ENCODE assay signal across 1 cellular context in genomic region chr19:42254850-42255765, GRCh38.
TF ChIP-seq lines count a peak whose summit lies in the region.

Gene ERF, minus strand, starts transcription at chr19:42255128. Its CDS starts 129 bp downstream, at chr19:42254999.

TF ChIP-seq in HepG2, 621 proteins besides CTCF, POLR2A, EP300 and RAD21 (continued from another document and continues in another):
- TF ChIP-seq DRAP1 (CRISPR knock-in tag; IDR thresholded peaks at IDR 0.05) = peak; percentile 97
- peak; percentile 87 for TF ChIP-seq RFX3 (CRISPR knock-in tag; IDR thresholded peaks at IDR 0.05)
- no peak for TF ChIP-seq SMAD3 (CRISPR knock-in tag; IDR thresholded peaks at IDR 0.05)
- no peak for TF ChIP-seq TERF1 (CRISPR knock-in tag; IDR thresholded peaks at IDR 0.05)
- no peak for TF ChIP-seq DZIP1 (CRISPR knock-in tag; IDR thresholded peaks at IDR 0.05)
- TF ChIP-seq FOSL1 (CRISPR knock-in tag; IDR thresholded peaks at IDR 0.05; ENCODE audit: borderline replicate concordance) = no peak
- no peak for TF ChIP-seq ZNF414 (CRISPR knock-in tag; IDR thresholded peaks at IDR 0.05)
- peak; percentile 90 for TF ChIP-seq MAZ (IDR thresholded peaks at IDR 0.05; ENCODE audit: borderline replicate concordance, low read depth, low read length)
- TF ChIP-seq MAZ (CRISPR knock-in tag; IDR thresholded peaks at IDR 0.05; ENCODE audit: low read depth) = peak; percentile 62; the same call in 1 of the 2 replicates
- peak; percentile 30 for TF ChIP-seq ASH2L (IDR thresholded peaks at IDR 0.05; ENCODE audit: insufficient read length, low read depth, low read length)
- no peak for TF ChIP-seq KLF11 (CRISPR knock-in tag; IDR thresholded peaks at IDR 0.05)
- no peak for TF ChIP-seq PITX1 (CRISPR knock-in tag; IDR thresholded peaks at IDR 0.05)
- no peak for TF ChIP-seq SMAD1 (CRISPR knock-in tag; IDR thresholded peaks at IDR 0.05; ENCODE audit: borderline replicate concordance, low read depth)
- TF ChIP-seq ZNF841 (CRISPR knock-in tag; IDR thresholded peaks at IDR 0.05; ENCODE audit: borderline replicate concordance) = no peak
- no peak for TF ChIP-seq ZUFSP (CRISPR knock-in tag; IDR thresholded peaks at IDR 0.05; ENCODE audit: borderline replicate concordance)
- TF ChIP-seq SKI (IDR thresholded peaks at IDR 0.05; ENCODE audit: partially characterized antibody) = no peak
- no peak for TF ChIP-seq TP53 (CRISPR knock-in tag; conservative IDR thresholded peaks at IDR 0.05)
- peak; percentile 45; the same call in 1 of the 2 replicates for TF ChIP-seq GMEB1 (CRISPR knock-in tag; IDR thresholded peaks at IDR 0.05; ENCODE audit: borderline replicate concordance)
- peak; percentile 12; the same call in 1 of the 2 replicates for TF ChIP-seq MED1 (CRISPR knock-in tag; IDR thresholded peaks at IDR 0.05)
- no peak for TF ChIP-seq ZNF615 (CRISPR knock-in tag; IDR thresholded peaks at IDR 0.05; ENCODE audit: borderline replicate concordance)
- TF ChIP-seq ZNF782 (CRISPR knock-in tag; IDR thresholded peaks at IDR 0.05; ENCODE audit: borderline replicate concordance) = no peak
- peak; percentile 86 for TF ChIP-seq SP2 (CRISPR knock-in tag; IDR thresholded peaks at IDR 0.05)
- peak; percentile 94; the same call in 2 of the 3 replicates for TF ChIP-seq MXI1 (IDR thresholded peaks at IDR 0.05; ENCODE audit: borderline replicate concordance, low read depth, low read length)
- TF ChIP-seq ZNF430 (CRISPR knock-in tag; IDR thresholded peaks at IDR 0.05) = no peak
- TF ChIP-seq PRPF4 (IDR thresholded peaks at IDR 0.05; ENCODE audit: low read depth, low read length, poor library complexity, severe bottlenecking) = no peak
- no peak for TF ChIP-seq RORA (CRISPR knock-in tag; IDR thresholded peaks at IDR 0.05)
- TF ChIP-seq ZNF556 (CRISPR knock-in tag; IDR thresholded peaks at IDR 0.05; ENCODE audit: borderline replicate concordance) = no peak
- no peak for TF ChIP-seq REPIN1 (CRISPR knock-in tag; IDR thresholded peaks at IDR 0.05; ENCODE audit: borderline replicate concordance, low read depth)
- TF ChIP-seq CBFB (CRISPR knock-in tag; IDR thresholded peaks at IDR 0.05) = no peak
- TF ChIP-seq ARID2 (CRISPR knock-in tag; IDR thresholded peaks at IDR 0.05; ENCODE audit: borderline replicate concordance) = no peak
- TF ChIP-seq SPEN (CRISPR knock-in tag; IDR thresholded peaks at IDR 0.05; ENCODE audit: low read depth) = no peak
- no peak; the same call in 1 of the 2 replicates for TF ChIP-seq RFX5 (IDR thresholded peaks at IDR 0.05; ENCODE audit: low read depth, low read length)
- no peak for TF ChIP-seq ZBTB42 (CRISPR knock-in tag; IDR thresholded peaks at IDR 0.05)
- no peak for TF ChIP-seq HNF1A (IDR thresholded peaks at IDR 0.05; ENCODE audit: low read depth)
- TF ChIP-seq HNF1A (CRISPR knock-in tag; IDR thresholded peaks at IDR 0.05; ENCODE audit: borderline replicate concordance) = no peak
- no peak; the same call in 1 of the 2 replicates for TF ChIP-seq GATA4 (IDR thresholded peaks at IDR 0.05; ENCODE audit: borderline replicate concordance, low read depth)
- TF ChIP-seq ZNF318 (CRISPR knock-in tag; IDR thresholded peaks at IDR 0.05) = peak; percentile 23; the same call in 1 of the 2 replicates
